ENCODE assay signal across 8 cellular contexts in genomic region chr22:22848364-22848866, GRCh38. TPM values are rescaled to one million over a fixed set of nuclear protein-coding genes. Genes with fewer than 3 reads are reported as not detected.
DNase-seq lines count a peak whose midpoint lies in the region; ATAC-seq and TF ChIP-seq lines count a peak whose summit lies in the region.

No MANE protein-coding gene starts in this region.

- H3K4me1 ChIP-seq in KMS-11 (ENCODE audit: low read depth, poor library complexity, severe bottlenecking) (peaks cover 48% of the 10 kb centered on the region), breast epithelium (no peaks in the 10 kb centered on the region)

- no peaks in the 10 kb centered on the region for H3K27me3 ChIP-seq in KMS-11 (ENCODE audit: insufficient read depth, low read depth)
- H3K27me3 ChIP-seq in breast epithelium, result no peaks in the 10 kb centered on the region
- H3K27me3 ChIP-seq in kidney epithelial cell (ENCODE audit: control insufficient read depth, insufficient read depth, low read length), result peaks cover 6% of the 10 kb centered on the region

- no peaks in the 10 kb centered on the region for H3K9me3 ChIP-seq in breast epithelium

- H2AFZ ChIP-seq in KMS-11 (ENCODE audit: low read depth), result peak overlapping the region; percentile 3; the same call in 1 of the 2 replicates

- H3K9ac ChIP-seq in KMS-11, result no peak overlapping the region

- TF ChIP-seq CTCF in KMS-11 (conservative IDR thresholded peaks at IDR 0.05; ENCODE audit: low read depth, low read length) (peak; percentile 96), breast epithelium (IDR thresholded peaks at IDR 0.05) (peak; percentile 33 to 75 (median 63)), kidney epithelial cell (IDR thresholded peaks at IDR 0.05; ENCODE audit: insufficient read depth, low read length, poor library complexity, severe bottlenecking) (peak; percentile 94)

- no peak for ATAC-seq in HG02884 (IDR thresholded peaks at IDR 0.05; ENCODE audit: unreplicated experiment)

- H4K20me1 ChIP-seq in KMS-11 (ENCODE audit: insufficient read depth), result no peaks in the 10 kb centered on the region

- intact Hi-C loops in breast epithelium (cut with DNase I; ENCODE audit: low total_unique reads), result no loop called here

- TF ChIP-seq POLR2A in breast epithelium (IDR thresholded peaks at IDR 0.05), result no peak

- DNase-seq in DMS153 treated with DMSO at 0.1 percent for 48 hours (lab: John Stamatoyannopoulos, UW; ENCODE audit: unreplicated experiment) (peak; percentile 41), UCSD-AML1 (lab: John Stamatoyannopoulos, UW; ENCODE audit: unreplicated experiment) (peak; percentile 52), breast epithelium (ENCODE audit: low spot score in 2 of 2) (peak; percentile 34 to 60), kidney epithelial cell (ENCODE audit: low read depth) (peak; percentile 2), foreskin melanocyte (no peak)
- DNase-seq in stimulated activated CD4-positive, alpha-beta T cell treated with anti-CD3 and anti-CD28 coated beads, Interleukin-2, amount 100 ng/mL, for 4 hours (ENCODE audit: low read depth), result peak; percentile 51

- no peak overlapping the region for H3K27ac ChIP-seq in KMS-11
- no peak overlapping the region for H3K27ac ChIP-seq in breast epithelium

- no peaks in the 10 kb centered on the region for H3K36me3 ChIP-seq in KMS-11 (ENCODE audit: insufficient read depth)
- H3K36me3 ChIP-seq in breast epithelium, result no peaks in the 10 kb centered on the region
- H3K36me3 ChIP-seq in kidney epithelial cell (ENCODE audit: control insufficient read depth, insufficient read depth, low read length), result no peaks in the 10 kb centered on the region

- H3K4me3 ChIP-seq in KMS-11 (IDR thresholded peaks at IDR 0.05; ENCODE audit: insufficient read depth, low read depth, low read length), result no peak overlapping the region
- no peak overlapping the region for H3K4me3 ChIP-seq in breast epithelium
- no peak overlapping the region for H3K4me3 ChIP-seq in kidney epithelial cell (ENCODE audit: low read depth, low read length)

- no peaks in the 10 kb centered on the region for H3K79me2 ChIP-seq in KMS-11 (ENCODE audit: insufficient read depth, low read depth)

- H3K4me2 ChIP-seq in KMS-11, result peak overlapping the region; percentile 30

RNA-seq across cellular contexts. Expression of gene IGLL5, which starts 39.2 kb away (rescaled TPM):
- total RNA-seq in breast epithelium, result 10 to 100 TPM in 2 of 3 donors, not detected in 1; 11.1 to 41.3 TPM
- total RNA-seq in kidney epithelial cell, result not detected in 2 replicates
